39 cellular contexts compared by ENCODE assay signal in the genomic region with DNA sequence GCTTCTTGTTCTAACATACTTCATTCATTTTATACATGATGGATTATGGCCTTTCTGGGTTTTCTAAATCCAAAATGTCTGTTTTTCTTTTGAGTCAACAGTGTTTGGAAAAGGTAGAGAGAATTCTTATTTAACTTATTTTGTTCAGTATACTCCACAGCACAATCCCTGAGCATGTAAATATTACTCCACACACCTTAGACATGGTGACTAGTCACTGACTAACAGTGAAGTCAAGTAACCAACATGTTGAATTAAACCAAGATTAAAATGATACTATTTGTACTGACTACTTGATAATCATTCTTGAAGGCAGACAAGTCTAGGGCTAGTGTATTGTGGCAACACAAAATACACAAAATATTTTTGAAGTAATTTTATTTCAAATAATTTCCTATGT. TPM values are rescaled to one million over a fixed set of nuclear protein-coding genes. Genes with fewer than 3 reads are reported as not detected.
"Had no signal": no experiment of that assay in that cellular context is flagged by ENCODE, and none has a peak within 500 bp of the region (broad histone marks: within the 10 kb centered on the region; RNA-seq: fewer than 3 reads in every experiment).

No MANE protein-coding gene starts in this region.

- H3K4me1 ChIP-seq: adrenal gland, body of pancreas, esophagus muscularis mucosa, gastroesophageal sphincter, heart right ventricle had no signal

- H3K4me3 ChIP-seq: adrenal gland, body of pancreas, cardiac muscle cell, coronary artery, dorsolateral prefrontal cortex, esophagus muscularis mucosa, gastroesophageal sphincter, heart right ventricle, hepatocyte had no signal

- H3K4me1 Mint-ChIP-seq: activated CD4-positive, alpha-beta T cell treated with anti-CD3 and anti-CD28 coated beads for 36 hours; activated CD4-positive, alpha-beta T cell treated with anti-CD3 and anti-CD28 coated beads, Interleukin-2, amount 10 ng/mL, durations not matched to agents 24 days and 14 days; activated CD8-positive, alpha-beta memory T cell treated with anti-CD3 and anti-CD28 coated beads, Interleukin-2, amount 10 ng/mL, durations not matched to agents 7 days and 5 days; activated naive CD4-positive, alpha-beta T cell treated with anti-CD3 and anti-CD28 coated beads, Interleukin-2, amount 50 U/mL, for 24 hours; activated naive CD8-positive, alpha-beta T cell treated with anti-CD3 and anti-CD28 coated beads for 36 hours; activated naive CD8-positive, alpha-beta T cell treated with anti-CD3 and anti-CD28 coated beads, Interleukin-2, amount 50 U/mL, for 24 hours; T-cell; T-helper 17 cell had no signal

- H3K27me3 ChIP-seq: body of pancreas, cardiac muscle cell, esophagus muscularis mucosa, gastroesophageal sphincter, hepatocyte had no signal

- H3K4me3 Mint-ChIP-seq: activated CD4-positive, alpha-beta memory T cell treated with anti-CD3 and anti-CD28 coated beads for 36 hours; activated CD4-positive, alpha-beta T cell treated with anti-CD3 and anti-CD28 coated beads for 36 hours; activated CD4-positive, alpha-beta T cell treated with anti-CD3 and anti-CD28 coated beads, Interleukin-2, amount 10 ng/mL, durations not matched to agents 24 days and 14 days; activated CD8-positive, alpha-beta memory T cell treated with anti-CD3 and anti-CD28 coated beads, Interleukin-2, amount 10 ng/mL, durations not matched to agents 7 days and 5 days; activated CD8-positive, alpha-beta T cell treated with anti-CD3 and anti-CD28 coated beads, Interleukin-2, amount 10 ng/mL, durations not matched to agents 7 days and 5 days; activated naive CD4-positive, alpha-beta T cell treated with anti-CD3 and anti-CD28 coated beads for 36 hours; activated naive CD4-positive, alpha-beta T cell treated with anti-CD3 and anti-CD28 coated beads, Interleukin-2, amount 50 U/mL, for 24 hours; activated naive CD8-positive, alpha-beta T cell treated with anti-CD3 and anti-CD28 coated beads for 36 hours; activated naive CD8-positive, alpha-beta T cell treated with anti-CD3 and anti-CD28 coated beads, Interleukin-2, amount 50 U/mL, for 24 hours; activated T-helper 1 cell treated with anti-CD3 and anti-CD28 coated beads, Interleukin-12 subunit alpha, Interleukin-12 subunit beta, Interleukin-2, Interleukin-4 antibody, amounts not matched to agents 30 ng/mL and 10 ng/mL and 1 ng/mL, durations not matched to agents 14 hours and 24 hours and 36 hours; dendritic cell treated with granulocyte-macrophage colony-stimulating factor and Interleukin-4, amounts not matched to agents 40 ng/mL and 50 ng/mL, for 4 days; T-cell; T-helper 17 cell; T-helper 2 cell treated with Interferon-gamma antibody and Interleukin-4, amounts not matched to agents 5 μg/mL and 100 μg/mL, for 36 hours had no signal

- ATAC-seq: activated CD4-positive, alpha-beta T cell treated with anti-CD3 and anti-CD28 coated beads for 36 hours; activated CD8-positive, alpha-beta memory T cell treated with anti-CD3 and anti-CD28 coated beads, Interleukin-2, amount 10 ng/mL, durations not matched to agents 7 days and 5 days; activated CD8-positive, alpha-beta T cell treated with anti-CD3 and anti-CD28 coated beads, Interleukin-2, amount 10 ng/mL, durations not matched to agents 7 days and 5 days; activated naive CD8-positive, alpha-beta T cell treated with anti-CD3 and anti-CD28 coated beads, Interleukin-2, amount 50 U/mL, for 24 hours; body of pancreas; gastroesophageal sphincter; heart right ventricle; T-cell; T-helper 17 cell had no signal

- H3K36me3 ChIP-seq: adrenal gland, cardiac muscle cell, esophagus muscularis mucosa, gastroesophageal sphincter, heart right ventricle had no signal

- H3K36me3 Mint-ChIP-seq: activated CD4-positive, alpha-beta memory T cell treated with anti-CD3 and anti-CD28 coated beads for 36 hours; activated CD8-positive, alpha-beta memory T cell treated with anti-CD3 and anti-CD28 coated beads, Interleukin-2, amount 10 ng/mL, durations not matched to agents 7 days and 5 days; activated naive CD4-positive, alpha-beta T cell treated with anti-CD3 and anti-CD28 coated beads, Interleukin-2, amount 50 U/mL, for 24 hours; activated naive CD8-positive, alpha-beta T cell treated with anti-CD3 and anti-CD28 coated beads for 36 hours; T-cell had no signal

- H3K27ac Mint-ChIP-seq: activated CD4-positive, alpha-beta memory T cell treated with anti-CD3 and anti-CD28 coated beads for 36 hours; activated CD4-positive, alpha-beta T cell treated with anti-CD3 and anti-CD28 coated beads for 36 hours; activated CD4-positive, alpha-beta T cell treated with anti-CD3 and anti-CD28 coated beads, Interleukin-2, amount 10 ng/mL, durations not matched to agents 24 days and 14 days; activated CD8-positive, alpha-beta memory T cell treated with anti-CD3 and anti-CD28 coated beads, Interleukin-2, amount 10 ng/mL, durations not matched to agents 7 days and 5 days; activated CD8-positive, alpha-beta T cell treated with anti-CD3 and anti-CD28 coated beads, Interleukin-2, amount 10 ng/mL, durations not matched to agents 7 days and 5 days; activated naive CD4-positive, alpha-beta T cell treated with anti-CD3 and anti-CD28 coated beads for 36 hours; activated naive CD4-positive, alpha-beta T cell treated with anti-CD3 and anti-CD28 coated beads, Interleukin-2, amount 50 U/mL, for 24 hours; activated naive CD8-positive, alpha-beta T cell treated with anti-CD3 and anti-CD28 coated beads for 36 hours; activated naive CD8-positive, alpha-beta T cell treated with anti-CD3 and anti-CD28 coated beads, Interleukin-2, amount 50 U/mL, for 24 hours; activated T-helper 1 cell treated with anti-CD3 and anti-CD28 coated beads, Interleukin-12 subunit alpha, Interleukin-12 subunit beta, Interleukin-2, Interleukin-4 antibody, amounts not matched to agents 30 ng/mL and 10 ng/mL and 1 ng/mL, durations not matched to agents 14 hours and 24 hours and 36 hours; activated T-helper 2 cell treated with anti-CD3 and anti-CD28 coated beads, Interferon-gamma antibody, Interleukin-2, Interleukin-4, amounts not matched to agents 10 μg/mL and 5 μg/mL and 100 μg/mL, durations not matched to agents 14 hours and 24 hours and 36 hours; dendritic cell treated with granulocyte-macrophage colony-stimulating factor and Interleukin-4, amounts not matched to agents 40 ng/mL and 50 ng/mL, for 4 days; T-cell; T-helper 17 cell; T-helper 2 cell treated with Interferon-gamma antibody and Interleukin-4, amounts not matched to agents 5 μg/mL and 100 μg/mL, for 36 hours had no signal

- H3K9me3 Mint-ChIP-seq: activated CD4-positive, alpha-beta memory T cell treated with anti-CD3 and anti-CD28 coated beads for 36 hours; activated CD4-positive, alpha-beta T cell treated with anti-CD3 and anti-CD28 coated beads, Interleukin-2, amount 10 ng/mL, durations not matched to agents 24 days and 14 days; activated naive CD4-positive, alpha-beta T cell treated with anti-CD3 and anti-CD28 coated beads for 36 hours; activated naive CD4-positive, alpha-beta T cell treated with anti-CD3 and anti-CD28 coated beads, Interleukin-2, amount 50 U/mL, for 24 hours; activated naive CD8-positive, alpha-beta T cell treated with anti-CD3 and anti-CD28 coated beads for 36 hours; activated naive CD8-positive, alpha-beta T cell treated with anti-CD3 and anti-CD28 coated beads, Interleukin-2, amount 50 U/mL, for 24 hours; activated T-helper 1 cell treated with anti-CD3 and anti-CD28 coated beads, Interleukin-12 subunit alpha, Interleukin-12 subunit beta, Interleukin-2, Interleukin-4 antibody, amounts not matched to agents 30 ng/mL and 10 ng/mL and 1 ng/mL, durations not matched to agents 14 hours and 24 hours and 36 hours; activated T-helper 2 cell treated with anti-CD3 and anti-CD28 coated beads, Interferon-gamma antibody, Interleukin-2, Interleukin-4, amounts not matched to agents 10 μg/mL and 5 μg/mL and 100 μg/mL, durations not matched to agents 14 hours and 24 hours and 36 hours; dendritic cell treated with granulocyte-macrophage colony-stimulating factor and Interleukin-4, amounts not matched to agents 40 ng/mL and 50 ng/mL, for 4 days; T-cell; T-helper 2 cell treated with Interferon-gamma antibody and Interleukin-4, amounts not matched to agents 5 μg/mL and 100 μg/mL, for 36 hours had no signal

- H3K27ac ChIP-seq: adrenal gland, body of pancreas, cardiac muscle cell, coronary artery, dorsolateral prefrontal cortex, esophagus muscularis mucosa, gastroesophageal sphincter, heart right ventricle, hepatocyte had no signal

- H3K27me3 Mint-ChIP-seq: activated CD4-positive, alpha-beta T cell treated with anti-CD3 and anti-CD28 coated beads, Interleukin-2, amount 10 ng/mL, durations not matched to agents 24 days and 14 days; activated CD8-positive, alpha-beta memory T cell treated with anti-CD3 and anti-CD28 coated beads, Interleukin-2, amount 10 ng/mL, durations not matched to agents 7 days and 5 days had no signal

- H3K9me3 ChIP-seq: adrenal gland, body of pancreas, esophagus muscularis mucosa, gastroesophageal sphincter, heart right ventricle had no signal

- DNase-seq: activated CD4-positive, alpha-beta memory T cell treated with anti-CD3 and anti-CD28 coated beads for 36 hours; activated CD4-positive, alpha-beta T cell treated with anti-CD3 and anti-CD28 coated beads for 36 hours; activated CD4-positive, alpha-beta T cell treated with anti-CD3 and anti-CD28 coated beads, Interleukin-2, amount 10 ng/mL, durations not matched to agents 24 days and 14 days; activated CD4-positive, CD25-positive, alpha-beta regulatory T cell; activated CD4-positive, CD25-positive, alpha-beta regulatory T cell treated with anti-CD3 and anti-CD28 coated beads, Interleukin-2, amount 50 U/mL, for 72 hours; activated CD8-positive, alpha-beta memory T cell treated with anti-CD3 and anti-CD28 coated beads, Interleukin-2, amount 10 ng/mL, durations not matched to agents 7 days and 5 days; activated CD8-positive, alpha-beta memory T cell treated with anti-CD3 and anti-CD28 coated beads, Interleukin-2, amount 50 U/mL, for 4 hours; activated CD8-positive, alpha-beta T cell treated with anti-CD3 and anti-CD28 coated beads, Interleukin-2, amount 10 ng/mL, durations not matched to agents 7 days and 5 days; activated effector memory CD4-positive, alpha-beta T cell treated with anti-CD3 and anti-CD28 coated beads, Interleukin-2, amount 50 U/mL, for 16 hours; activated naive CD4-positive, alpha-beta T cell treated with anti-CD3 and anti-CD28 coated beads for 36 hours; activated naive CD8-positive, alpha-beta T cell treated with anti-CD3 and anti-CD28 coated beads for 36 hours; activated naive CD8-positive, alpha-beta T cell treated with anti-CD3 and anti-CD28 coated beads, Interleukin-2, amount 50 U/mL, for 24 hours; activated T-cell treated with anti-CD3 and anti-CD28 coated beads, Interleukin-2, amount 50 U/mL, for 1 hour; activated T-cell treated with anti-CD3 and anti-CD28 coated beads, Interleukin-2, amount 50 U/mL, for 48 hours; adrenal gland; amygdala; aorta; body of pancreas; central memory CD4-positive, alpha-beta T cell; cerebellar nuclear complex; dorsolateral prefrontal cortex; effector memory CD4-positive, alpha-beta T cell; foreskin melanocyte; heart right ventricle; T-cell; T-helper 17 cell; T1000 had no signal

RNA-seq across cellular contexts. Expression of gene HAPLN1, which starts 55.0 kb away (rescaled TPM):
- total RNA-seq: activated CD4-positive, alpha-beta memory T cell treated with anti-CD3 and anti-CD28 coated beads for 36 hours; activated CD4-positive, alpha-beta T cell treated with anti-CD3 and anti-CD28 coated beads for 36 hours; activated CD4-positive, alpha-beta T cell treated with anti-CD3 and anti-CD28 coated beads, Interleukin-2, amount 10 ng/mL, durations not matched to agents 24 days and 14 days; activated CD8-positive, alpha-beta memory T cell treated with anti-CD3 and anti-CD28 coated beads for 36 hours; activated CD8-positive, alpha-beta memory T cell treated with anti-CD3 and anti-CD28 coated beads, Interleukin-2, amount 10 ng/mL, durations not matched to agents 7 days and 5 days; activated CD8-positive, alpha-beta T cell treated with anti-CD3 and anti-CD28 coated beads, Interleukin-2, amount 10 ng/mL, durations not matched to agents 7 days and 5 days; activated naive CD4-positive, alpha-beta T cell treated with anti-CD3 and anti-CD28 coated beads for 36 hours; activated naive CD8-positive, alpha-beta T cell treated with anti-CD3 and anti-CD28 coated beads for 36 hours; activated T-helper 1 cell treated with anti-CD3 and anti-CD28 coated beads, Interleukin-12 subunit alpha, Interleukin-12 subunit beta, Interleukin-2, Interleukin-4 antibody, amounts not matched to agents 30 ng/mL and 10 ng/mL and 1 ng/mL, durations not matched to agents 14 hours and 24 hours and 36 hours; activated T-helper 2 cell treated with anti-CD3 and anti-CD28 coated beads, Interferon-gamma antibody, Interleukin-2, Interleukin-4, amounts not matched to agents 10 μg/mL and 5 μg/mL and 100 μg/mL, durations not matched to agents 14 hours and 24 hours and 36 hours; adrenal gland; body of pancreas; epithelial cell of proximal tubule; T-cell; T-helper 17 cell had no signal
- polyA plus RNA-seq: adrenal gland had no signal
